ENCODE assay signal across 18 cellular contexts in genomic region chr10:1677307-1677939, GRCh38. TPM values are rescaled to one million over a fixed set of nuclear protein-coding genes. Genes with fewer than 3 reads are reported as not detected.
A peak's percentile ranks its signal among the peaks of the same experiment; 100 is the strongest.
DNase-seq lines count a peak whose midpoint lies in the region; ATAC-seq and TF ChIP-seq lines count a peak whose summit lies in the region.
"Had no signal": no experiment of that assay in that cellular context is flagged by ENCODE, and none has a peak within 500 bp of the region (broad histone marks: within the 10 kb centered on the region; RNA-seq: fewer than 3 reads in every experiment).

No MANE protein-coding gene starts in this region.

- peaks cover 28% of the 10 kb centered on the region for H3K4me1 Mint-ChIP-seq in WTC11

- CTCF ChIA-PET in WTC11 (lab: Charles Lee), result interaction anchor here (0.7 kb wide), 1 partner anchor 78 kb away, joined by 3 read pairs; no protein-coding TSS in a partner anchor

- no peaks in the 10 kb centered on the region for H3K36me3 Mint-ChIP-seq in WTC11
- H3K36me3 Mint-ChIP-seq: T-cell had no signal

- DNase-seq in NCI-H345 (lab: John Stamatoyannopoulos, UW) (peak; percentile 1), NCI-H345 treated with DMSO at 0.1 percent for 48 hours (lab: John Stamatoyannopoulos, UW; ENCODE audit: unreplicated experiment) (no peak), NAMALWA (ENCODE audit: low spot score) (peak; percentile 50), WTC11 (ENCODE audit: low spot score) (no peak), posterior vena cava (ENCODE audit: low spot score) (peak; percentile 43), kidney tubule cell (ENCODE audit: low spot score) (no peak)
- DNase-seq: C1 segment of cervical spinal cord, EL, GM23248, MV-4-11, NCI-H1436 treated with DMSO at 0.1 percent for 48 hours, NCI-H2081 treated with DMSO at 0.1 percent for 48 hours, NCI-H446 treated with DMSO at 0.1 percent for 48 hours, NCI-H774, T-cell had no signal

- no peaks in the 10 kb centered on the region for H3K27me3 Mint-ChIP-seq in WTC11 (ENCODE audit: low read depth)

- no peak overlapping the region for H3K4me3 Mint-ChIP-seq in WTC11
- H3K4me3 Mint-ChIP-seq: T-cell had no signal

- ATAC-seq in WTC11 (no peak; the same call in 1 of the 2 replicates), GM19452 (IDR thresholded peaks at IDR 0.05; ENCODE audit: unreplicated experiment) (no peak), GM18520 (IDR thresholded peaks at IDR 0.05; ENCODE audit: unreplicated experiment) (no peak)
- ATAC-seq: Panc1, T-cell had no signal

- POLR2A ChIA-PET in WTC11 (lab: Charles Lee), result no interaction called here

- TF ChIP-seq CTCF in WTC11 (IDR thresholded peaks at IDR 0.05), result no peak

- intact Hi-C loops in posterior vena cava (cut with DNase I), result no loop called here

- no peak overlapping the region for H3K27ac Mint-ChIP-seq in WTC11
- H3K27ac Mint-ChIP-seq: T-cell had no signal

- H3K9me3 Mint-ChIP-seq in WTC11, result no peaks in the 10 kb centered on the region; the same call in 1 of the 2 replicates
- H3K9me3 Mint-ChIP-seq: T-cell had no signal

TF ChIP-seq in WTC11, 78 proteins besides CTCF, POLR2A, EP300 and RAD21:
- TF ChIP-seq ZNF263 (CRISPR knock-in tag; IDR thresholded peaks at IDR 0.05; ENCODE audit: low read depth), result no peak
- peak; percentile 60; the same call in 1 of the 2 replicates for TF ChIP-seq ZNF423 (CRISPR knock-in tag; IDR thresholded peaks at IDR 0.05)
TF ChIP-seq in WTC11: peak in this region for 1.

RNA-seq across cellular contexts. Expression of gene ADARB2, which starts 59.9 kb away (rescaled TPM):
- 3.3 to 4.9 TPM (median 3.7 TPM) in 3 replicates for total RNA-seq in WTC11 (2021)
- total RNA-seq in posterior vena cava, result not detected
- total RNA-seq: GM23248 had no signal

Comparison
In these comparisons a context has a peak if more than half of its experiments do, and no peak if none do; other contexts are left out.
1. DNase-seq: peak in NCI-H345 (single experiment), NAMALWA (single experiment) and posterior vena cava (single experiment); none in NCI-H345 treated with DMSO at 0.1 percent for 48 hours (single experiment), WTC11 (single experiment) and kidney tubule cell (single experiment).